In genomic region chr1:148371551-148371994, GRCh38 we compare ENCODE assay signal across 8 cellular contexts.
A peak's percentile ranks its signal among the peaks of the same experiment; 100 is the strongest.
DNase-seq lines count a peak whose midpoint lies in the region; ATAC-seq, FAIRE-seq and TF ChIP-seq lines count a peak whose summit lies in the region.
"Not testable (repeated sequence)": the region's sequence is repeated elsewhere in the genome, so short reads cannot be mapped to it uniquely, and the experiment has no call there.

No MANE protein-coding gene starts in this region.

- peak overlapping the region; percentile 69 for H3K27ac ChIP-seq in HL-60 (replicated peaks)
- not testable (repeated sequence) for H3K27ac ChIP-seq in GM12878 (ENCODE audit: control insufficient read depth, insufficient read depth); cardiac muscle cell

- TF ChIP-seq EP300 in GM12878 (IDR thresholded peaks at IDR 0.05; ENCODE audit: borderline replicate concordance in 1 of 2, control insufficient read depth in 1 of 2, low read depth in 2 of 2, low read length in 2 of 2), result not testable (repeated sequence)

- H3K79me2 ChIP-seq in GM12878 (ENCODE audit: control insufficient read depth, insufficient read depth, low read length), result not testable (repeated sequence)

- intact Hi-C loops in GM12878 (cut with micrococcal nuclease; ENCODE audit: unreplicated experiment), result loop anchor here (1.0 kb wide), 1 partner anchor 10 kb away; no protein-coding TSS in a partner anchor

- not testable (repeated sequence) for H3K36me3 ChIP-seq in GM12878 (ENCODE audit: control insufficient read depth in 2 of 2, insufficient read depth in 2 of 2, low read length in 1 of 2); cardiac muscle cell

- CTCF ChIA-PET in GM12878 (lab: Yijun Ruan, JAX), result interaction anchor here (1.0 to 1.3 kb wide), 5 partner anchors 11 to 17 kb away, joined by 3 to 4 read pairs (median 4); no protein-coding TSS in a partner anchor

- in situ Hi-C loops in GM12878 (cut with MboI), result not testable (repeated sequence)

- not testable (repeated sequence) for TF ChIP-seq POLR2A in GM12878 (IDR thresholded peaks at IDR 0.05; ENCODE audit: low read depth, low read length)

- POLR2A ChIA-PET in GM12878 (lab: Charles Lee), result not testable (repeated sequence)

- SMC1A ChIA-PET in GM12878 (lab: Charles Lee; ENCODE audit: uncharacterized antibody, unreplicated experiment), result interaction anchor here (1.1 kb wide), 1 partner anchor 14 kb away, joined by 3 read pairs; no protein-coding TSS in a partner anchor

- peak; percentile 86 for TF ChIP-seq RAD21 in GM12878 (IDR thresholded peaks at IDR 0.05; ENCODE audit: insufficient read depth, low read depth, low read length)

- H3K4me1 ChIP-seq in GM12878 (ENCODE audit: control insufficient read depth, insufficient read depth, low read length); cardiac muscle cell (ENCODE audit: low read depth): not testable (repeated sequence)

- DNase-seq in DMS53 (lab: John Stamatoyannopoulos, UW) (peak; percentile 89), HL-60 (ENCODE audit: low read depth in 1 of 2, low spot score in 1 of 2) (peak; percentile 71 to 84), NCI-H82 (lab: John Stamatoyannopoulos, UW) (peak; percentile 91), GM12878 (ENCODE audit: low read depth, low spot score) (peak; percentile 40), cardiac muscle cell (ENCODE audit: low read depth in 1 of 2, low spot score in 1 of 2) (peak; percentile 70 to 74), occipital lobe (lab: John Stamatoyannopoulos, UW) (peak; percentile 34)
- DNase-seq in activated CD4-positive, CD25-positive, alpha-beta regulatory T cell treated with anti-CD3 and anti-CD28 coated beads, Interleukin-2, amount 50 U/mL, for 72 hours, result peak; percentile 53
- DNase-seq in stimulated activated naive CD8-positive, alpha-beta T cell treated with anti-CD3 and anti-CD28 coated beads, Interleukin-15, Interleukin-2, amounts not matched to agents 100 U/mL and 50 U/mL, for 24 hours, result peak; percentile 66

- TF ChIP-seq CTCF in HL-60 (IDR thresholded peaks at IDR 0.05; ENCODE audit: insufficient read depth, low read length) (peak; percentile 39), GM12878 (IDR thresholded peaks at IDR 0.05 in 2 of 3, conservative IDR thresholded peaks at IDR 0.05 in 1 of 3; ENCODE audit: control insufficient read depth in 2 of 3, extremely low read depth in 1 of 3, insufficient read depth in 1 of 3, low read depth in 3 of 3, low read length in 3 of 3) (peak; percentile 58 to 68 (median 65)), cardiac muscle cell (IDR thresholded peaks at IDR 0.05; ENCODE audit: low read depth, low read length) (peak; percentile 69)

- H3K4me3 ChIP-seq in HL-60 (replicated peaks; ENCODE audit: insufficient read depth, low read length); GM12878; cardiac muscle cell: not testable (repeated sequence)

- not testable (repeated sequence) for H3K9ac ChIP-seq in GM12878 (ENCODE audit: control insufficient read depth, insufficient read depth, low read length)

- not testable (repeated sequence) for BruUV-seq in GM12878 (replicated peaks; lab: Mats Ljungman, UMichigan)

- not testable (repeated sequence) for H3K9me3 ChIP-seq in GM12878 (replicated peaks; ENCODE audit: control insufficient read depth, insufficient read depth, low read length); cardiac muscle cell (ENCODE audit: low read depth)

- H3K27me3 ChIP-seq in HL-60 (ENCODE audit: insufficient read depth, poor library complexity, severe bottlenecking); GM12878 (replicated peaks in 1 of 2; ENCODE audit: control insufficient read depth in 2 of 2, insufficient read depth in 2 of 2, low read length in 1 of 2); cardiac muscle cell: not testable (repeated sequence)

- WGBS in GM12878 (ENCODE audit: insufficient coverage, insufficient replicate concordance, low lambda C conversion rate, missing lambda C conversion rate), result 25% methylated on average over 4 of the region's 4 CpGs

- not testable (repeated sequence) for FAIRE-seq in GM12878 (lab: Jason Lieb, UNC)

- not testable (repeated sequence) for H3K4me2 ChIP-seq in GM12878 (ENCODE audit: control insufficient read depth, insufficient read depth)

- not testable (repeated sequence) for H4K20me1 ChIP-seq in GM12878 (ENCODE audit: control insufficient read depth, insufficient read depth)

- ATAC-seq in GM12878, result peak; percentile 99
- peak; percentile 90 for ATAC-seq in stimulated activated naive CD8-positive, alpha-beta T cell treated with anti-CD3 and anti-CD28 coated beads, Interleukin-15, Interleukin-2, amounts not matched to agents 100 U/mL and 50 U/mL, for 24 hours

- RAD21 ChIA-PET in GM12878 (lab: Charles Lee; ENCODE audit: unreplicated experiment), result not testable (repeated sequence)

- not testable (repeated sequence) for H2AFZ ChIP-seq in GM12878 (ENCODE audit: control insufficient read depth, low read depth, low read length)

TF ChIP-seq in GM12878, 131 proteins besides CTCF, POLR2A, EP300 and RAD21:
- TF ChIP-seq SMC3 (IDR thresholded peaks at IDR 0.05; ENCODE audit: borderline replicate concordance, low read length) (peak; percentile 83), CREB1 (IDR thresholded peaks at IDR 0.05; ENCODE audit: low read depth) (0 out of 2 replicates have a peak, but pooled peaks have one; percentile 19), RUNX3 (IDR thresholded peaks at IDR 0.05; ENCODE audit: low read length) (0 out of 2 replicates have a peak, but pooled peaks have one; percentile 37)

Comparison
In these comparisons a context has a peak if more than half of its experiments do, and no peak if none do; other contexts are left out.
1. DNase-seq: peak in every context shown above with its lines; median percentile 91 in NCI-H82; 89 in DMS53; 78 in HL-60; 72 in cardiac muscle cell; 66 in stimulated activated naive CD8-positive, alpha-beta T cell treated with anti-CD3 and anti-CD28 coated beads, Interleukin-15, Interleukin-2, amounts not matched to agents 100 U/mL and 50 U/mL, for 24 hours; 53 in activated CD4-positive, CD25-positive, alpha-beta regulatory T cell treated with anti-CD3 and anti-CD28 coated beads, Interleukin-2, amount 50 U/mL, for 72 hours; 40 in GM12878; 34 in occipital lobe.